19 cellular contexts compared by ENCODE assay signal in the genomic region with DNA sequence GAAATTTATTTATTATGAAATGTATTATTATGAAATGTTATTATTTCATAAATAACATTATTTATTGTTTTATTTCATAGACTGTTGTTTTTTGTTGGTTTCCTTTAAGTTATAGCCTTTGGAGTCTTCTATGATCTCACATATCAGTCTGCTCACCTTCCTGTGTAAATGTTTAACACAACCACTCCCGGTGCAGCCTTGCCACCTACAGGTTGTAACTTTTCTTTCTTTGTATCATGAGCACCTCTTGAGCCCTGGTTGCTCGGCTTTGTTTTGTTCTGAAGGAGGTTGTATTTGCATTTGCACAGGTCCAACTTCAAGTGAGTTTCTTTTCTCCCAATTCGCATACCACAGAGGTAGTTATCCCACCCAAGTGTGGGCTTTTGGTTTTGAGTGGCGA.
"Had no signal": no experiment of that assay in that cellular context is flagged by ENCODE, and none has a peak within 500 bp of the region (broad histone marks: within the 10 kb centered on the region; RNA-seq: fewer than 3 reads in every experiment).

No MANE protein-coding gene starts in this region.

- H3K27me3 ChIP-seq: cardiac muscle cell, dorsolateral prefrontal cortex, suprapubic skin had no signal

- H3K4me3 ChIP-seq: cardiac muscle cell, dorsolateral prefrontal cortex, prostate gland, smooth muscle cell, suprapubic skin had no signal

- H3K4me1 ChIP-seq: prostate gland, suprapubic skin had no signal

- H3K36me3 ChIP-seq: cardiac muscle cell, prostate gland, suprapubic skin had no signal

- H3K4me1 Mint-ChIP-seq: activated CD4-positive, alpha-beta T cell treated with anti-CD3 and anti-CD28 coated beads, Interleukin-2, amount 10 ng/mL, durations not matched to agents 7 days and 5 days; memory B cell; nephron progenitor cell had no signal

- H3K36me3 Mint-ChIP-seq: memory B cell had no signal

- H3K4me3 Mint-ChIP-seq: activated CD4-positive, alpha-beta T cell treated with anti-CD3 and anti-CD28 coated beads, Interleukin-2, amount 10 ng/mL, durations not matched to agents 7 days and 5 days; activated T-cell treated with anti-CD3 and anti-CD28 coated beads, Interleukin-2, amount 50 U/mL, for 72 hours; memory B cell; nephron progenitor cell; stimulated activated naive CD8-positive, alpha-beta T cell treated with anti-CD3 and anti-CD28 coated beads, Interleukin-15, Interleukin-2, amounts not matched to agents 100 ng/mL and 50 ng/mL, for 24 hours had no signal

- H3K9me3 Mint-ChIP-seq: nephron progenitor cell had no signal

- H3K27ac ChIP-seq: cardiac muscle cell, dorsolateral prefrontal cortex, prostate gland, suprapubic skin had no signal

- H3K27ac Mint-ChIP-seq: activated CD4-positive, alpha-beta T cell treated with anti-CD3 and anti-CD28 coated beads, Interleukin-2, amount 10 ng/mL, durations not matched to agents 7 days and 5 days; activated naive CD4-positive, alpha-beta T cell treated with anti-CD3 and anti-CD28 coated beads, Interleukin-2, amount 50 U/mL, for 72 hours; activated T-cell treated with anti-CD3 and anti-CD28 coated beads, Interleukin-2, amount 50 U/mL, for 72 hours; memory B cell; stimulated activated naive CD8-positive, alpha-beta T cell treated with anti-CD3 and anti-CD28 coated beads, Interleukin-15, Interleukin-2, amounts not matched to agents 100 ng/mL and 50 ng/mL, for 24 hours had no signal

- DNase-seq: activated CD4-positive, alpha-beta T cell treated with anti-CD3 and anti-CD28 coated beads, Interleukin-2, amount 10 ng/mL, durations not matched to agents 7 days and 5 days; activated CD8-positive, alpha-beta memory T cell treated with anti-CD3 and anti-CD28 coated beads, Interleukin-2, amount 50 U/mL, for 48 hours; activated gamma-delta T cell; activated T-cell treated with anti-CD3 and anti-CD28 coated beads, Interleukin-2, amount 50 U/mL, for 72 hours; dorsolateral prefrontal cortex; islet precursor cell; left ventricle myocardium superior; nephron progenitor cell; occipital lobe; right cardiac atrium; T-helper 9 cell; trophoblast cell had no signal

- ATAC-seq: left ventricle myocardium superior, right cardiac atrium had no signal

- H3K27me3 Mint-ChIP-seq: activated CD4-positive, alpha-beta T cell treated with anti-CD3 and anti-CD28 coated beads, Interleukin-2, amount 10 ng/mL, durations not matched to agents 7 days and 5 days; stimulated activated naive CD8-positive, alpha-beta T cell treated with anti-CD3 and anti-CD28 coated beads, Interleukin-15, Interleukin-2, amounts not matched to agents 100 ng/mL and 50 ng/mL, for 24 hours had no signal

- H3K9me3 ChIP-seq: prostate gland, suprapubic skin had no signal
